1 cellular context compared by ENCODE assay signal in genomic region chr21:43361493-43362296, GRCh38.
TF ChIP-seq lines count a peak whose summit lies in the region.

No MANE protein-coding gene starts in this region.

TF ChIP-seq in K562, 482 proteins besides CTCF, POLR2A, EP300 and RAD21 (continued from another document):
- TF ChIP-seq, protein P1, sequence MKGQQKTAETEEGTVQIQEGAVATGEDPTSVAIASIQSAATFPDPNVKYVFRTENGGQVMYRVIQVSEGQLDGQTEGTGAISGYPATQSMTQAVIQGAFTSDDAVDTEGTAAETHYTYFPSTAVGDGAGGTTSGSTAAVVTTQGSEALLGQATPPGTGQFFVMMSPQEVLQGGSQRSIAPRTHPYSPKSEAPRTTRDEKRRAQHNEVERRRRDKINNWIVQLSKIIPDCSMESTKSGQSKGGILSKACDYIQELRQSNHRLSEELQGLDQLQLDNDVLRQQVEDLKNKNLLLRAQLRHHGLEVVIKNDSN (CRISPR knock-in tag; IDR thresholded peaks at IDR 0.05) = no peak
- no peak for TF ChIP-seq ZBTB5 (IDR thresholded peaks at IDR 0.05)
- no peak for TF ChIP-seq L3MBTL2 (IDR thresholded peaks at IDR 0.05)
